9 cellular contexts compared by ENCODE assay signal in the genomic region with DNA sequence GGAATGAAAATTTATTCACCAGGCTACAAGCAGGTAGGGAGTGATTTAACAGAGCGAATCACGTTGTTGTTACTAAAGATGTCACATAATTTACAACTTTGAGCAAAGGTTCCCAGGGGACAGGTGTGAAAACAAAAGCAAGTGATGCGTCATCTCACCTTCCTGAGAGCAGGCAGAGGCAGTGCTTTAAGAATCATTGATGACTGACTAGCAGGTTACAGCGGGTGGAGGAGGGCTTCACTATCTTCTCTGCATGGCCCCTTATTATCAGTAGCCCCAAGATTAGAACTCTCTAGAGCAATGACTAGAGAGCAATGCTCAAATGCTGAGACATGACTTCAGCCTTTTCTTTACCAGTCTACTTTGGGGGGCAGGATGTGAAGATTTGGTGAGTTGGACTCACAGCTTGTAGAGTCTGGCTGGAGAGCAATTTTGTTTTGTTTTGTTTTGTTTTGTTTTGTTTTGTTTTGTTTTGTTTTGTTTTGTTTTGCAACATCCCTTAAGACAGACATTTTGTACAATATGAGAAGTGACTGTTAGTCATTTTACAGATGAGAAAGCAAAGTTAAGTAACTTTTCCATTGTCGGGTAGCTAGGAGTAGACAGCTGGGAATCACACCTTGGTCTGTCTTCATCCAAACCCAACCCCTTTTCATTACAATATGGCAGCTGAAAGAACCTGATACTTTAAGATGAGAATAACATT.
A peak's percentile ranks its signal among the peaks of the same experiment; 100 is the strongest.
DNase-seq lines count a peak whose midpoint lies in the region; ATAC-seq and TF ChIP-seq lines count a peak whose summit lies in the region.
"Had no signal": no experiment of that assay in that cellular context is flagged by ENCODE, and none has a peak within 500 bp of the region (broad histone marks: within the 10 kb centered on the region; RNA-seq: fewer than 3 reads in every experiment).

No MANE protein-coding gene starts in this region.

- no peak overlapping the region for H3K4me2 ChIP-seq in mesenchymal stem cell (ENCODE audit: low read length, poor library complexity, severe bottlenecking)

- 80% methylated on average over 4 of the region's 5 CpGs for WGBS in mesenchymal stem cell
- WGBS in heart right ventricle, 2 donors, result 77 to 79% methylated on average over 5 of the region's 5 CpGs

- H2BK120ac ChIP-seq in mesenchymal stem cell (ENCODE audit: low read depth, low read length), result no peak overlapping the region

- H3K4me3 ChIP-seq in mesenchymal stem cell (ENCODE audit: insufficient read depth in 1 of 2, low read depth in 1 of 2, low read length in 2 of 2) (no peak overlapping the region), heart right ventricle (no peak overlapping the region), BE2C (ENCODE audit: low read depth, low read length) (no peak overlapping the region)

- ATAC-seq in GM21526 (IDR thresholded peaks at IDR 0.05; ENCODE audit: low FRiP score, unreplicated experiment) (peak; percentile 49), HG03457 (IDR thresholded peaks at IDR 0.05; ENCODE audit: unreplicated experiment) (peak; percentile 66), heart right ventricle (no peak)

- no peak overlapping the region for H2AK5ac ChIP-seq in mesenchymal stem cell (ENCODE audit: low read length, severe bottlenecking)

- peak; percentile 37 for DNase-seq in NCI-H2171 treated with DMSO at 0.1 percent for 48 hours (lab: John Stamatoyannopoulos, UW)
- no peak for DNase-seq in NCI-H2171 (lab: John Stamatoyannopoulos, UW)
- no peak for DNase-seq in mesenchymal stem cell
- DNase-seq in HuH-7.5 (ENCODE audit: low spot score), result no peak
- DNase-seq in heart right ventricle, result no peak
- DNase-seq in BE2C, result no peak
- DNase-seq: stimulated activated CD4-positive, alpha-beta T cell treated with anti-CD3 and anti-CD28 coated beads, Interleukin-2, amount 100 ng/mL, for 24 hours had no signal

- no peaks in the 10 kb centered on the region for H3K79me1 ChIP-seq in mesenchymal stem cell (replicated peaks; ENCODE audit: low read length, poor library complexity, severe bottlenecking)

- H3K27ac ChIP-seq in mesenchymal stem cell (ENCODE audit: low read length, poor library complexity, severe bottlenecking) (no peak overlapping the region), heart right ventricle (peak overlapping the region in 1 of 10 donors; percentile 27)

- no peak overlapping the region for H2BK5ac ChIP-seq in mesenchymal stem cell (ENCODE audit: low read depth, low read length, poor library complexity, severe bottlenecking)

- no peaks in the 10 kb centered on the region for H3K4me1 ChIP-seq in mesenchymal stem cell (ENCODE audit: control insufficient read depth, insufficient read depth, low read depth, low read length)
- peaks cover 0 to 50% (median 14%) of the 10 kb centered on the region in 9 donors for H3K4me1 ChIP-seq in heart right ventricle
- H3K4me1 ChIP-seq in BE2C, result no peaks in the 10 kb centered on the region

- H3K14ac ChIP-seq in mesenchymal stem cell (ENCODE audit: low read length in 2 of 2), result no peak overlapping the region

- H4K8ac ChIP-seq in mesenchymal stem cell (ENCODE audit: low read length), result no peak overlapping the region

- H2BK15ac ChIP-seq in mesenchymal stem cell (ENCODE audit: low read depth, poor library complexity, severe bottlenecking), result no peak overlapping the region

- no peak overlapping the region for H3K4ac ChIP-seq in mesenchymal stem cell (ENCODE audit: low read depth in 1 of 2, low read length in 2 of 2)

- no peaks in the 10 kb centered on the region for H3K27me3 ChIP-seq in mesenchymal stem cell (ENCODE audit: control insufficient read depth in 1 of 2, insufficient read depth in 1 of 2, low read length in 2 of 2)
- H3K27me3 ChIP-seq in heart right ventricle, result no peaks in the 10 kb centered on the region
- H3K27me3 ChIP-seq in BE2C, result no peaks in the 10 kb centered on the region

- H4K91ac ChIP-seq in mesenchymal stem cell (ENCODE audit: low read length), result no peak overlapping the region

- peak overlapping the region; percentile 48 for H3K9ac ChIP-seq in mesenchymal stem cell (ENCODE audit: low read length)

- TF ChIP-seq CTCF in heart right ventricle (IDR thresholded peaks at IDR 0.05) (no peak), BE2C (IDR thresholded peaks at IDR 0.05; ENCODE audit: low read depth, low read length) (no peak)

- H2BK12ac ChIP-seq in mesenchymal stem cell (ENCODE audit: low read length in 2 of 2), result no peak overlapping the region

- no peak overlapping the region for H2AFZ ChIP-seq in mesenchymal stem cell (ENCODE audit: low read depth, low read length)

- peaks cover 0 to 8% of the 10 kb centered on the region in 2 experiments for H3K36me3 ChIP-seq in mesenchymal stem cell (ENCODE audit: control insufficient read depth in 1 of 2, insufficient read depth in 2 of 2, low read depth in 1 of 2, low read length in 2 of 2)
- H3K36me3 ChIP-seq in heart right ventricle, result no peaks in the 10 kb centered on the region
- H3K36me3 ChIP-seq in BE2C, result no peaks in the 10 kb centered on the region

- peaks cover 6% of the 10 kb centered on the region for H3K9me3 ChIP-seq in mesenchymal stem cell (ENCODE audit: control insufficient read depth, low read length)
- peaks cover 0 to 9% (median 0%) of the 10 kb centered on the region in 11 donors for H3K9me3 ChIP-seq in heart right ventricle
- H3K9me3 ChIP-seq in BE2C, result no peaks in the 10 kb centered on the region

- H3K23ac ChIP-seq in mesenchymal stem cell (ENCODE audit: low read length in 2 of 2), result no peak overlapping the region

- H3K18ac ChIP-seq in mesenchymal stem cell (ENCODE audit: low read depth in 1 of 2, low read length in 2 of 2), result no peak overlapping the region

- intact Hi-C loops in heart right ventricle (cut with DNase I), result no loop called here

Comparison
In these comparisons a context has a peak if more than half of its experiments do, and no peak if none do; other contexts are left out.
1. ATAC-seq: peak in GM21526 (single experiment) and HG03457 (single experiment); none in heart right ventricle (0 of 8).